In the genomic region with DNA sequence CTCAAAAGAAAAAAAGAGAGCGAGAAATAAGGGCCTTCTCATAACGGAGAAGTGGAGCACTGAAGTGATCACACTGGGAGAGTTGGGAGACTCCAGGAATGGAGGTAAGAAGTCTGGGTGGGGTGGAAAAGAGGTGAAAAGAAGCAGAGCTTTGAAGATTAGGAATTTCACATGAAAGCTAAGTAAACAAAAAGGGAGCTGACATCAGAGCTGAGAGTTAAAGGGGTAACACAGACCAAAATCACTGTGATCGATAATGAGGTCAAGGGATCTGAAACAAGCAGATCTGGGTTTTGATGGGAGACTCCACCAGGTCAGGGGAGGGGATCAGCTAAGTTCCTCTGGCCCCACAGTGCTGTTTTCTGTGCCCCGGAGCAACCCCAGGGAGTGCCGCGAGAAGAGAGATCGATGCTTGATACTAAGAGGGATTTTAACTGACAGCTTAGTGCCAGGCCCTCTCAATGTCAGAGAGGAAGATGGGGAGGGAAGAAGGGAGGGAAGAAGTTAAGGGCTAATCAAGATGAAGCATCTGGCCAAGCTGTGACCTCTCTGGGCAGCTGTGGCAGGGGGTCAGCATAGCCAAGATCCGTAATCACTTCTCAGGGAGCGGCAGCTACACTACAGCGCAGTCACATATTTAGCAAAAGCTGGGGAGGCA, we compare ENCODE assay signal across 1 cellular context.
TF ChIP-seq lines count a peak whose summit lies in the region.

No MANE protein-coding gene starts in this region.

TF ChIP-seq in HepG2, 621 proteins besides CTCF, POLR2A, EP300 and RAD21 (continued from another document):
- TF ChIP-seq ZNF609 (CRISPR knock-in tag; IDR thresholded peaks at IDR 0.05; ENCODE audit: borderline replicate concordance) (peak; percentile 13; the same call in 1 of the 2 replicates), MIXL1 (CRISPR knock-in tag; IDR thresholded peaks at IDR 0.05) (0 out of 2 replicates have a peak, but pooled peaks have one; percentile 29), HDAC1 (CRISPR knock-in tag; IDR thresholded peaks at IDR 0.05) (0 out of 2 replicates have a peak, but pooled peaks have one; percentile 17), ZNF263 (CRISPR knock-in tag; IDR thresholded peaks at IDR 0.05) (peak; percentile 51; the same call in 1 of the 2 replicates), ZFP91 (CRISPR knock-in tag; IDR thresholded peaks at IDR 0.05; ENCODE audit: borderline replicate concordance) (peak; percentile 80), GFI1 (CRISPR knock-in tag; IDR thresholded peaks at IDR 0.05; ENCODE audit: borderline replicate concordance) (peak; percentile 53; the same call in 1 of the 2 replicates), ZFP36L1 (CRISPR knock-in tag; IDR thresholded peaks at IDR 0.05) (no peak), NONO (IDR thresholded peaks at IDR 0.05) (no peak), NONO (CRISPR knock-in tag; conservative IDR thresholded peaks at IDR 0.05) (0 out of 2 replicates have a peak, but pooled peaks have one; percentile 30), LCORL (IDR thresholded peaks at IDR 0.05) (no peak), LCORL (CRISPR knock-in tag; IDR thresholded peaks at IDR 0.05) (peak; percentile 82), KLF15 (CRISPR knock-in tag; IDR thresholded peaks at IDR 0.05; ENCODE audit: borderline replicate concordance) (no peak), SIX1 (CRISPR knock-in tag; IDR thresholded peaks at IDR 0.05; ENCODE audit: borderline replicate concordance) (0 out of 2 replicates have a peak, but pooled peaks have one; percentile 17), TBX2 (CRISPR knock-in tag; IDR thresholded peaks at IDR 0.05; ENCODE audit: borderline replicate concordance) (peak; percentile 17; the same call in 1 of the 2 replicates), TCF7 (IDR thresholded peaks at IDR 0.05; ENCODE audit: low read depth) (peak; percentile 84), NCOR1 (IDR thresholded peaks at IDR 0.05; ENCODE audit: borderline replicate concordance, low read length) (0 out of 2 replicates have a peak, but pooled peaks have one; percentile 27), ZBTB8A (CRISPR knock-in tag; IDR thresholded peaks at IDR 0.05; ENCODE audit: borderline replicate concordance, low read depth) (no peak), NCOA2 (CRISPR knock-in tag; IDR thresholded peaks at IDR 0.05) (peak; percentile 50), ZNF605 (CRISPR knock-in tag; IDR thresholded peaks at IDR 0.05) (peak; percentile 32; the same call in 1 of the 2 replicates), SALL1 (CRISPR knock-in tag; IDR thresholded peaks at IDR 0.05) (peak; percentile 45; the same call in 1 of the 2 replicates), ATF1 (CRISPR knock-in tag; IDR thresholded peaks at IDR 0.05) (peak; percentile 26; the same call in 1 of the 2 replicates), ZNF496 (CRISPR knock-in tag; IDR thresholded peaks at IDR 0.05; ENCODE audit: insufficient replicate concordance) (no peak), ZNF501 (CRISPR knock-in tag; IDR thresholded peaks at IDR 0.05) (no peak), ZNF772 (CRISPR knock-in tag; IDR thresholded peaks at IDR 0.05) (peak; percentile 15; the same call in 1 of the 2 replicates)
- TF ChIP-seq, protein P1, sequence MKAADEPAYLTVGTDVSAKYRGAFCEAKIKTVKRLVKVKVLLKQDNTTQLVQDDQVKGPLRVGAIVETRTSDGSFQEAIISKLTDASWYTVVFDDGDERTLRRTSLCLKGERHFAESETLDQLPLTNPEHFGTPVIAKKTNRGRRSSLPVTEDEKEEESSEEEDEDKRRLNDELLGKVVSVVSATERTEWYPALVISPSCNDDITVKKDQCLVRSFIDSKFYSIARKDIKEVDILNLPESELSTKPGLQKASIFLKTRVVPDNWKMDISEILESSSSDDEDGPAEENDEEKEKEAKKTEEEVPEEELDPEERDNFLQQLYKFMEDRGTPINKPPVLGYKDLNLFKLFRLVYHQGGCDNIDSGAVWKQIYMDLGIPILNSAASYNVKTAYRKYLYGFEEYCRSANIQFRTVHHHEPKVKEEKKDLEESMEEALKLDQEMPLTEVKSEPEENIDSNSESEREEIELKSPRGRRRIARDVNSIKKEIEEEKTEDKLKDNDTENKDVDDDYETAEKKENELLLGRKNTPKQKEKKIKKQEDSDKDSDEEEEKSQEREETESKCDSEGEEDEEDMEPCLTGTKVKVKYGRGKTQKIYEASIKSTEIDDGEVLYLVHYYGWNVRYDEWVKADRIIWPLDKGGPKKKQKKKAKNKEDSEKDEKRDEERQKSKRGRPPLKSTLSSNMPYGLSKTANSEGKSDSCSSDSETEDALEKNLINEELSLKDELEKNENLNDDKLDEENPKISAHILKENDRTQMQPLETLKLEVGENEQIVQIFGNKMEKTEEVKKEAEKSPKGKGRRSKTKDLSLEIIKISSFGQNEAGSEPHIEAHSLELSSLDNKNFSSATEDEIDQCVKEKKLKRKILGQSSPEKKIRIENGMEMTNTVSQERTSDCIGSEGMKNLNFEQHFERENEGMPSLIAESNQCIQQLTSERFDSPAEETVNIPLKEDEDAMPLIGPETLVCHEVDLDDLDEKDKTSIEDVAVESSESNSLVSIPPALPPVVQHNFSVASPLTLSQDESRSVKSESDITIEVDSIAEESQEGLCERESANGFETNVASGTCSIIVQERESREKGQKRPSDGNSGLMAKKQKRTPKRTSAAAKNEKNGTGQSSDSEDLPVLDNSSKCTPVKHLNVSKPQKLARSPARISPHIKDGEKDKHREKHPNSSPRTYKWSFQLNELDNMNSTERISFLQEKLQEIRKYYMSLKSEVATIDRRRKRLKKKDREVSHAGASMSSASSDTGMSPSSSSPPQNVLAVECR (CRISPR knock-in tag; IDR thresholded peaks at IDR 0.05; ENCODE audit: borderline replicate concordance), result peak; percentile 18; the same call in 1 of the 2 replicates
